8 cellular contexts compared by ENCODE assay signal in genomic region chr2:16773080-16773713, GRCh38.
A peak's percentile ranks its signal among the peaks of the same experiment; 100 is the strongest.
DNase-seq lines count a peak whose midpoint lies in the region; ATAC-seq, FAIRE-seq and TF ChIP-seq lines count a peak whose summit lies in the region.

No MANE protein-coding gene starts in this region.

- TF ChIP-seq CTCF in brain microvascular endothelial cell (IDR thresholded peaks at IDR 0.05; ENCODE audit: low read depth, low read length, missing control alignments): peak; percentile 73
- peak; percentile 21 to 42 for TF ChIP-seq CTCF in suprapubic skin (IDR thresholded peaks at IDR 0.05)

- FAIRE-seq in islet of Langerhans (lab: Jason Lieb, UNC): peak; percentile 98

- H3K9me3 ChIP-seq in suprapubic skin: no peaks in the 10 kb centered on the region

- WGBS in suprapubic skin: 22% methylated on average over 8 of the region's 8 CpGs

- H3K27me3 ChIP-seq in brain microvascular endothelial cell (replicated peaks): no peaks in the 10 kb centered on the region
- H3K27me3 ChIP-seq in suprapubic skin: no peaks in the 10 kb centered on the region

- peak; percentile 67 for ATAC-seq in HG03342 (IDR thresholded peaks at IDR 0.05; ENCODE audit: unreplicated experiment)

- no peak for TF ChIP-seq EP300 in suprapubic skin (IDR thresholded peaks at IDR 0.05)

- DNase-seq in DMS53 (lab: John Stamatoyannopoulos, UW) (peak; percentile 77), GM19240 (ENCODE audit: insufficient read length, low spot score) (peak; percentile 19), NCI-H510A (lab: John Stamatoyannopoulos, UW) (peak; percentile 10), brain microvascular endothelial cell (peak; percentile 57), suprapubic skin (ENCODE audit: low spot score in 2 of 2) (no peak)
- no peak for DNase-seq in stimulated activated CD4-positive, alpha-beta T cell treated with anti-CD3 and anti-CD28 coated beads, Interleukin-2, amount 100 ng/mL, for 48 hours

- H3K4me3 ChIP-seq in brain microvascular endothelial cell (ENCODE audit: low read depth, low read length) (no peak overlapping the region), suprapubic skin (no peak overlapping the region)

- no peaks in the 10 kb centered on the region for H3K36me3 ChIP-seq in brain microvascular endothelial cell (replicated peaks)
- no peaks in the 10 kb centered on the region for H3K36me3 ChIP-seq in suprapubic skin

- TF ChIP-seq POLR2A in suprapubic skin (IDR thresholded peaks at IDR 0.05): no peak

- H3K4me1 ChIP-seq in suprapubic skin: no peaks in the 10 kb centered on the region

- in situ Hi-C loops in brain microvascular endothelial cell (cut with HindIII; ENCODE audit: low pct_ligation_motif_present, low sequenced_read_pairs): no loop called here

- H3K27ac ChIP-seq in brain microvascular endothelial cell (no peak overlapping the region), suprapubic skin (no peak overlapping the region)

Comparison
In these comparisons a context has a peak if more than half of its experiments do, and no peak if none do; other contexts are left out.
1. DNase-seq: peak in DMS53 (single experiment), GM19240 (single experiment), NCI-H510A (single experiment) and brain microvascular endothelial cell (single experiment); none in suprapubic skin (0 of 2) and stimulated activated CD4-positive, alpha-beta T cell treated with anti-CD3 and anti-CD28 coated beads, Interleukin-2, amount 100 ng/mL, for 48 hours (0 of 2).